17 cellular contexts compared by ENCODE assay signal in genomic region chr9:89219637-89220036, GRCh38. TPM values are rescaled to one million over a fixed set of nuclear protein-coding genes. Genes with fewer than 3 reads are reported as not detected.
DNase-seq lines count a peak whose midpoint lies in the region; ATAC-seq, FAIRE-seq and TF ChIP-seq lines count a peak whose summit lies in the region.
"Had no signal": no experiment of that assay in that cellular context is flagged by ENCODE, and none has a peak within 500 bp of the region (broad histone marks: within the 10 kb centered on the region; RNA-seq: fewer than 3 reads in every experiment).

No MANE protein-coding gene starts in this region.

- no peaks in the 10 kb centered on the region for H3K36me3 Mint-ChIP-seq in activated CD4-positive, alpha-beta T cell treated with anti-CD3 and anti-CD28 coated beads, Interleukin-2, amount 10 ng/mL, durations not matched to agents 24 days and 14 days (ENCODE audit: low read depth)
- no peaks in the 10 kb centered on the region for H3K36me3 Mint-ChIP-seq in activated CD4-positive, alpha-beta T cell treated with anti-CD3 and anti-CD28 coated beads, Interleukin-2, amount 10 ng/mL, durations not matched to agents 7 days and 5 days (ENCODE audit: low read depth)
- H3K36me3 Mint-ChIP-seq: CD14-positive monocyte; CD8-positive, alpha-beta memory T cell had no signal

- TF ChIP-seq CTCF in bronchial epithelial cell (IDR thresholded peaks at IDR 0.05; ENCODE audit: insufficient read depth, low read length, severe bottlenecking): no peak

- peak; percentile 34 for DNase-seq in activated CD4-positive, alpha-beta T cell treated with anti-CD3 and anti-CD28 coated beads, Interleukin-2, amount 10 ng/mL, durations not matched to agents 24 days and 14 days
- no peak for DNase-seq in activated CD4-positive, alpha-beta T cell treated with anti-CD3 and anti-CD28 coated beads, Interleukin-2, amount 10 ng/mL, durations not matched to agents 7 days and 5 days
- DNase-seq in bronchial epithelial cell (ENCODE audit: low read depth): no peak
- DNase-seq in SHP77 treated with DMSO at 0.1 percent for 48 hours (lab: John Stamatoyannopoulos, UW): no peak
- DNase-seq in SIG-M5 treated with dmso at 0.1 percent for 504 hours (lab: John Stamatoyannopoulos, UW; ENCODE audit: unreplicated experiment): no peak
- no peak for DNase-seq in activated CD8-positive, alpha-beta memory T cell treated with anti-CD3 and anti-CD28 coated beads for 24 hours
- DNase-seq: Caco-2; CD8-positive, alpha-beta memory T cell; DND-41; GDM1; GOT3; H9 had no signal

- no peak overlapping the region for H3K27ac Mint-ChIP-seq in activated CD4-positive, alpha-beta T cell treated with anti-CD3 and anti-CD28 coated beads, Interleukin-2, amount 10 ng/mL, durations not matched to agents 24 days and 14 days
- H3K27ac Mint-ChIP-seq in activated CD4-positive, alpha-beta T cell treated with anti-CD3 and anti-CD28 coated beads, Interleukin-2, amount 10 ng/mL, durations not matched to agents 7 days and 5 days: no peak overlapping the region
- H3K27ac Mint-ChIP-seq: CD14-positive monocyte; CD8-positive, alpha-beta memory T cell; H9; IgD-negative memory B cell had no signal

- POLR2A ChIA-PET in activated CD4-positive, alpha-beta T cell treated with anti-CD3 and anti-CD28 coated beads, Interleukin-2, amount 10 ng/mL, durations not matched to agents 7 days and 5 days (lab: Charles Lee): no interaction called here

- no peak overlapping the region for H3K4me3 Mint-ChIP-seq in activated CD4-positive, alpha-beta T cell treated with anti-CD3 and anti-CD28 coated beads, Interleukin-2, amount 10 ng/mL, durations not matched to agents 24 days and 14 days
- no peak overlapping the region for H3K4me3 Mint-ChIP-seq in activated CD4-positive, alpha-beta T cell treated with anti-CD3 and anti-CD28 coated beads, Interleukin-2, amount 10 ng/mL, durations not matched to agents 7 days and 5 days
- H3K4me3 Mint-ChIP-seq: CD14-positive monocyte; CD8-positive, alpha-beta memory T cell; H9; IgD-negative memory B cell had no signal

- H3K36me3 ChIP-seq in bronchial epithelial cell (ENCODE audit: control insufficient read depth, insufficient read depth, low read length): no peaks in the 10 kb centered on the region

- FAIRE-seq in bronchial epithelial cell (lab: Jason Lieb, UNC): peak; percentile 55
- FAIRE-seq: GM18507 had no signal

- ATAC-seq in HG03442 (IDR thresholded peaks at IDR 0.05; ENCODE audit: unreplicated experiment) (peak; percentile 47), GM19328 (IDR thresholded peaks at IDR 0.05; ENCODE audit: unreplicated experiment) (no peak)

- no peaks in the 10 kb centered on the region for H3K9me3 Mint-ChIP-seq in activated CD4-positive, alpha-beta T cell treated with anti-CD3 and anti-CD28 coated beads, Interleukin-2, amount 10 ng/mL, durations not matched to agents 24 days and 14 days
- no peaks in the 10 kb centered on the region for H3K9me3 Mint-ChIP-seq in activated CD4-positive, alpha-beta T cell treated with anti-CD3 and anti-CD28 coated beads, Interleukin-2, amount 10 ng/mL, durations not matched to agents 7 days and 5 days
- H3K9me3 Mint-ChIP-seq: CD8-positive, alpha-beta memory T cell; H9 had no signal

- intact Hi-C loops in activated CD4-positive, alpha-beta T cell treated with anti-CD3 and anti-CD28 coated beads, Interleukin-2, amount 10 ng/mL, durations not matched to agents 24 days and 14 days (cut with micrococcal nuclease): no loop called here

- peaks cover 13% of the 10 kb centered on the region for H3K27me3 Mint-ChIP-seq in activated CD4-positive, alpha-beta T cell treated with anti-CD3 and anti-CD28 coated beads, Interleukin-2, amount 10 ng/mL, durations not matched to agents 24 days and 14 days
- peaks cover 5% of the 10 kb centered on the region for H3K27me3 Mint-ChIP-seq in activated CD4-positive, alpha-beta T cell treated with anti-CD3 and anti-CD28 coated beads, Interleukin-2, amount 10 ng/mL, durations not matched to agents 7 days and 5 days

- CTCF ChIA-PET in activated CD4-positive, alpha-beta T cell treated with anti-CD3 and anti-CD28 coated beads, Interleukin-2, amount 10 ng/mL, durations not matched to agents 7 days and 5 days (lab: Charles Lee): no interaction called here

- no peaks in the 10 kb centered on the region for H3K27me3 ChIP-seq in bronchial epithelial cell (ENCODE audit: control insufficient read depth, insufficient read depth, low read length)

- H3K4me1 Mint-ChIP-seq in activated CD4-positive, alpha-beta T cell treated with anti-CD3 and anti-CD28 coated beads, Interleukin-2, amount 10 ng/mL, durations not matched to agents 24 days and 14 days: no peaks in the 10 kb centered on the region
- H3K4me1 Mint-ChIP-seq in activated CD4-positive, alpha-beta T cell treated with anti-CD3 and anti-CD28 coated beads, Interleukin-2, amount 10 ng/mL, durations not matched to agents 7 days and 5 days: no peaks in the 10 kb centered on the region
- H3K4me1 Mint-ChIP-seq: CD14-positive monocyte; CD8-positive, alpha-beta memory T cell; IgD-negative memory B cell had no signal

- no peak overlapping the region for H3K4me3 ChIP-seq in bronchial epithelial cell (ENCODE audit: low read depth, low read length)

RNA-seq across cellular contexts. Expression of gene SHC3, which starts 41.0 kb away (rescaled TPM):
- total RNA-seq in activated CD4-positive, alpha-beta T cell treated with anti-CD3 and anti-CD28 coated beads, Interleukin-2, amount 10 ng/mL, durations not matched to agents 24 days and 14 days: not detected in 2 replicates
- total RNA-seq in activated CD4-positive, alpha-beta T cell treated with anti-CD3 and anti-CD28 coated beads, Interleukin-2, amount 10 ng/mL, durations not matched to agents 7 days and 5 days: not detected
- under 0.01 and 0.26 TPM in 2 replicates for total RNA-seq in bronchial epithelial cell
- total RNA-seq: CD8-positive, alpha-beta memory T cell had no signal
